1 cellular context compared by ENCODE assay signal in the genomic region with DNA sequence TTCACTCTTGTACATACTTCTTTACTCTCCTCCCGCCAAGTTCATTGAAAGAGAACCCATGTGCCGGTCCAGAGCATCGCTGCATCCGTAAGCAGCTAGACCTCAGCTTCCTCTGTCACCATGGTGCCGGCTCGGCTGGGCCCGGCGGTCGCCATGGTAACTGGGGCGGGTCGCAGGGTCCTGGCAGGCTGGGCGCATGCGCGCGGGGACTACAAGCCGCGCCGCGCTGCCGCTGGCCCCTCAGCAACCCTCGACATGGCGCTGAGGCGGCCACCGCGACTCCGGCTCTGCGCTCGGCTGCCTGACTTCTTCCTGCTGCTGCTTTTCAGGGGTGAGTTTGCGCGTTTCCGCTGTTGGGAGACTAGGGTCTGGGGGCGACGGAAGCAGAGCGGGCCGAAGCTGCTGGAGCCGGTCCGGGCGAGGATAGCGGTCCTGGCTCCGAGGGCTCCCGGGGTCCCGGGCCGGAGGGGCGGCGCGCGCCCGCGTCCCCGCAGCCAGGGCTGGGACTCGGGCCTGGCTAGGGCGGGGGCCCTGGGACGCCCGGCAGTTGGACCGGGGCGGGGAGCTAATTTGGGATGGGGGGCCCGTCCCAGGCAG.
A peak's percentile ranks its signal among the peaks of the same experiment; 100 is the strongest.
TF ChIP-seq lines count a peak whose summit lies in the region.

TSS of gene JAM3 (plus strand) at position 244 of the 597 bp plus-strand sequence. CDS start at position 256, 12 bp downstream.

TF ChIP-seq in HepG2, 621 proteins besides CTCF, POLR2A, EP300 and RAD21 (continued from another document):
- TF ChIP-seq, protein P1, sequence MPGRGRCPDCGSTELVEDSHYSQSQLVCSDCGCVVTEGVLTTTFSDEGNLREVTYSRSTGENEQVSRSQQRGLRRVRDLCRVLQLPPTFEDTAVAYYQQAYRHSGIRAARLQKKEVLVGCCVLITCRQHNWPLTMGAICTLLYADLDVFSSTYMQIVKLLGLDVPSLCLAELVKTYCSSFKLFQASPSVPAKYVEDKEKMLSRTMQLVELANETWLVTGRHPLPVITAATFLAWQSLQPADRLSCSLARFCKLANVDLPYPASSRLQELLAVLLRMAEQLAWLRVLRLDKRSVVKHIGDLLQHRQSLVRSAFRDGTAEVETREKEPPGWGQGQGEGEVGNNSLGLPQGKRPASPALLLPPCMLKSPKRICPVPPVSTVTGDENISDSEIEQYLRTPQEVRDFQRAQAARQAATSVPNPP (CRISPR knock-in tag; IDR thresholded peaks at IDR 0.05): no peak
- no peak for TF ChIP-seq ZNF773 (CRISPR knock-in tag; IDR thresholded peaks at IDR 0.05; ENCODE audit: borderline replicate concordance)
- peak; percentile 13; the same call in 1 of the 2 replicates for TF ChIP-seq MAX (IDR thresholded peaks at IDR 0.05)
- TF ChIP-seq, protein P2, sequence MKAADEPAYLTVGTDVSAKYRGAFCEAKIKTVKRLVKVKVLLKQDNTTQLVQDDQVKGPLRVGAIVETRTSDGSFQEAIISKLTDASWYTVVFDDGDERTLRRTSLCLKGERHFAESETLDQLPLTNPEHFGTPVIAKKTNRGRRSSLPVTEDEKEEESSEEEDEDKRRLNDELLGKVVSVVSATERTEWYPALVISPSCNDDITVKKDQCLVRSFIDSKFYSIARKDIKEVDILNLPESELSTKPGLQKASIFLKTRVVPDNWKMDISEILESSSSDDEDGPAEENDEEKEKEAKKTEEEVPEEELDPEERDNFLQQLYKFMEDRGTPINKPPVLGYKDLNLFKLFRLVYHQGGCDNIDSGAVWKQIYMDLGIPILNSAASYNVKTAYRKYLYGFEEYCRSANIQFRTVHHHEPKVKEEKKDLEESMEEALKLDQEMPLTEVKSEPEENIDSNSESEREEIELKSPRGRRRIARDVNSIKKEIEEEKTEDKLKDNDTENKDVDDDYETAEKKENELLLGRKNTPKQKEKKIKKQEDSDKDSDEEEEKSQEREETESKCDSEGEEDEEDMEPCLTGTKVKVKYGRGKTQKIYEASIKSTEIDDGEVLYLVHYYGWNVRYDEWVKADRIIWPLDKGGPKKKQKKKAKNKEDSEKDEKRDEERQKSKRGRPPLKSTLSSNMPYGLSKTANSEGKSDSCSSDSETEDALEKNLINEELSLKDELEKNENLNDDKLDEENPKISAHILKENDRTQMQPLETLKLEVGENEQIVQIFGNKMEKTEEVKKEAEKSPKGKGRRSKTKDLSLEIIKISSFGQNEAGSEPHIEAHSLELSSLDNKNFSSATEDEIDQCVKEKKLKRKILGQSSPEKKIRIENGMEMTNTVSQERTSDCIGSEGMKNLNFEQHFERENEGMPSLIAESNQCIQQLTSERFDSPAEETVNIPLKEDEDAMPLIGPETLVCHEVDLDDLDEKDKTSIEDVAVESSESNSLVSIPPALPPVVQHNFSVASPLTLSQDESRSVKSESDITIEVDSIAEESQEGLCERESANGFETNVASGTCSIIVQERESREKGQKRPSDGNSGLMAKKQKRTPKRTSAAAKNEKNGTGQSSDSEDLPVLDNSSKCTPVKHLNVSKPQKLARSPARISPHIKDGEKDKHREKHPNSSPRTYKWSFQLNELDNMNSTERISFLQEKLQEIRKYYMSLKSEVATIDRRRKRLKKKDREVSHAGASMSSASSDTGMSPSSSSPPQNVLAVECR (CRISPR knock-in tag; IDR thresholded peaks at IDR 0.05; ENCODE audit: borderline replicate concordance): peak; percentile 17; the same call in 1 of the 2 replicates
- peak; percentile 95 for TF ChIP-seq RBM22 (optimal IDR thresholded peaks at IDR 0.05; ENCODE audit: low read length)
- TF ChIP-seq THRA (CRISPR knock-in tag; IDR thresholded peaks at IDR 0.05; ENCODE audit: borderline replicate concordance): no peak
- TF ChIP-seq, protein P3, sequence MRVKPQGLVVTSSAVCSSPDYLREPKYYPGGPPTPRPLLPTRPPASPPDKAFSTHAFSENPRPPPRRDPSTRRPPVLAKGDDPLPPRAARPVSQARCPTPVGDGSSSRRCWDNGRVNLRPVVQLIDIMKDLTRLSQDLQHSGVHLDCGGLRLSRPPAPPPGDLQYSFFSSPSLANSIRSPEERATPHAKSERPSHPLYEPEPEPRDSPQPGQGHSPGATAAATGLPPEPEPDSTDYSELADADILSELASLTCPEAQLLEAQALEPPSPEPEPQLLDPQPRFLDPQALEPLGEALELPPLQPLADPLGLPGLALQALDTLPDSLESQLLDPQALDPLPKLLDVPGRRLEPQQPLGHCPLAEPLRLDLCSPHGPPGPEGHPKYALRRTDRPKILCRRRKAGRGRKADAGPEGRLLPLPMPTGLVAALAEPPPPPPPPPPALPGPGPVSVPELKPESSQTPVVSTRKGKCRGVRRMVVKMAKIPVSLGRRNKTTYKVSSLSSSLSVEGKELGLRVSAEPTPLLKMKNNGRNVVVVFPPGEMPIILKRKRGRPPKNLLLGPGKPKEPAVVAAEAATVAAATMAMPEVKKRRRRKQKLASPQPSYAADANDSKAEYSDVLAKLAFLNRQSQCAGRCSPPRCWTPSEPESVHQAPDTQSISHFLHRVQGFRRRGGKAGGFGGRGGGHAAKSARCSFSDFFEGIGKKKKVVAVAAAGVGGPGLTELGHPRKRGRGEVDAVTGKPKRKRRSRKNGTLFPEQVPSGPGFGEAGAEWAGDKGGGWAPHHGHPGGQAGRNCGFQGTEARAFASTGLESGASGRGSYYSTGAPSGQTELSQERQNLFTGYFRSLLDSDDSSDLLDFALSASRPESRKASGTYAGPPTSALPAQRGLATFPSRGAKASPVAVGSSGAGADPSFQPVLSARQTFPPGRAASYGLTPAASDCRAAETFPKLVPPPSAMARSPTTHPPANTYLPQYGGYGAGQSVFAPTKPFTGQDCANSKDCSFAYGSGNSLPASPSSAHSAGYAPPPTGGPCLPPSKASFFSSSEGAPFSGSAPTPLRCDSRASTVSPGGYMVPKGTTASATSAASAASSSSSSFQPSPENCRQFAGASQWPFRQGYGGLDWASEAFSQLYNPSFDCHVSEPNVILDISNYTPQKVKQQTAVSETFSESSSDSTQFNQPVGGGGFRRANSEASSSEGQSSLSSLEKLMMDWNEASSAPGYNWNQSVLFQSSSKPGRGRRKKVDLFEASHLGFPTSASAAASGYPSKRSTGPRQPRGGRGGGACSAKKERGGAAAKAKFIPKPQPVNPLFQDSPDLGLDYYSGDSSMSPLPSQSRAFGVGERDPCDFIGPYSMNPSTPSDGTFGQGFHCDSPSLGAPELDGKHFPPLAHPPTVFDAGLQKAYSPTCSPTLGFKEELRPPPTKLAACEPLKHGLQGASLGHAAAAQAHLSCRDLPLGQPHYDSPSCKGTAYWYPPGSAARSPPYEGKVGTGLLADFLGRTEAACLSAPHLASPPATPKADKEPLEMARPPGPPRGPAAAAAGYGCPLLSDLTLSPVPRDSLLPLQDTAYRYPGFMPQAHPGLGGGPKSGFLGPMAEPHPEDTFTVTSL (CRISPR knock-in tag; IDR thresholded peaks at IDR 0.05; ENCODE audit: borderline replicate concordance): no peak
- no peak for TF ChIP-seq ZNF326 (CRISPR knock-in tag; IDR thresholded peaks at IDR 0.05; ENCODE audit: borderline replicate concordance)
- no peak for TF ChIP-seq ZNF460 (CRISPR knock-in tag; IDR thresholded peaks at IDR 0.05; ENCODE audit: borderline replicate concordance)
- TF ChIP-seq NCOA5 (CRISPR knock-in tag; IDR thresholded peaks at IDR 0.05): no peak
- peak; percentile 23 for TF ChIP-seq SKI (IDR thresholded peaks at IDR 0.05; ENCODE audit: partially characterized antibody)
- TF ChIP-seq, protein P4, sequence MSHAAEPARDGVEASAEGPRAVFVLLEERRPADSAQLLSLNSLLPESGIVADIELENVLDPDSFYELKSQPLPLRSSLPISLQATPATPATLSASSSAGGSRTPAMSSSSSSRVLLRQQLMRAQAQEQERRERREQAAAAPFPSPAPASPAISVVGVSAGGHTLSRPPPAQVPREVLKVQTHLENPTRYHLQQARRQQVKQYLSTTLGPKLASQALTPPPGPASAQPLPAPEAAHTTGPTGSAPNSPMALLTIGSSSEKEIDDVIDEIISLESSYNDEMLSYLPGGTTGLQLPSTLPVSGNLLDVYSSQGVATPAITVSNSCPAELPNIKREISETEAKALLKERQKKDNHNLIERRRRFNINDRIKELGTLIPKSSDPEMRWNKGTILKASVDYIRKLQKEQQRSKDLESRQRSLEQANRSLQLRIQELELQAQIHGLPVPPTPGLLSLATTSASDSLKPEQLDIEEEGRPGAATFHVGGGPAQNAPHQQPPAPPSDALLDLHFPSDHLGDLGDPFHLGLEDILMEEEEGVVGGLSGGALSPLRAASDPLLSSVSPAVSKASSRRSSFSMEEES (CRISPR knock-in tag; IDR thresholded peaks at IDR 0.05): no peak
- peak; percentile 44; the same call in 1 of the 2 replicates for TF ChIP-seq SALL1 (CRISPR knock-in tag; IDR thresholded peaks at IDR 0.05)
- TF ChIP-seq RARA (CRISPR knock-in tag; IDR thresholded peaks at IDR 0.05): no peak
- TF ChIP-seq, protein P5, sequence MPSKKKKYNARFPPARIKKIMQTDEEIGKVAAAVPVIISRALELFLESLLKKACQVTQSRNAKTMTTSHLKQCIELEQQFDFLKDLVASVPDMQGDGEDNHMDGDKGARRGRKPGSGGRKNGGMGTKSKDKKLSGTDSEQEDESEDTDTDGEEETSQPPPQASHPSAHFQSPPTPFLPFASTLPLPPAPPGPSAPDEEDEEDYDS (CRISPR knock-in tag; IDR thresholded peaks at IDR 0.05): no peak
- TF ChIP-seq SUZ12 (IDR thresholded peaks at IDR 0.05; ENCODE audit: low read depth, low read length): no peak
- TF ChIP-seq SNAPC5 (CRISPR knock-in tag; IDR thresholded peaks at IDR 0.05; ENCODE audit: borderline replicate concordance): no peak
- no peak for TF ChIP-seq ZNF761 (CRISPR knock-in tag; conservative IDR thresholded peaks at IDR 0.05)
- no peak for TF ChIP-seq ZBTB33 (CRISPR knock-in tag; IDR thresholded peaks at IDR 0.05)
- no peak for TF ChIP-seq CHD2 (IDR thresholded peaks at IDR 0.05; ENCODE audit: low read depth, low read length)
- no peak for TF ChIP-seq ZNF44 (CRISPR knock-in tag; IDR thresholded peaks at IDR 0.05)
TF ChIP-seq in HepG2: peak in this region for 39.
